ENCODE assay signal across 25 cellular contexts in the genomic region with DNA sequence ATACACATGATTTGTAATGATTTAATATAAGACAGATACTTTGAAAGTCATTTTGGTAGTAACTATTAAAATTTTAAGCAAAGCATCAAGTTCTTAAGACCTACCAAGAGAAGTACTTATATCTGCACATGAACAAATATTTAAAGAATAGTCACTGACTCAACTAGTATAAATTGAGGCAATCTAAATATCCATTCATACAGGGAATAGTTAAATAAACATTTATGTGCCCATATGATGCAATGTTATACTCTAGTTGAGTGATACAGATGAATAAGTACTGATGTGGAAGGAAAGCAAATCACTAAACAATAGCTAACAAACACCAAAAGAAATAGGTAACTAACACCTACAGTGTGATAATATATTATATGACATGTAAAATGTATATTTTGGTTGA.
"Had no signal": no experiment of that assay in that cellular context is flagged by ENCODE, and none has a peak within 500 bp of the region (broad histone marks: within the 10 kb centered on the region; RNA-seq: fewer than 3 reads in every experiment).

No MANE protein-coding gene starts in this region.

- H3K36me3 ChIP-seq: gastrocnemius medialis, lower lobe of right lung, neutrophil, prostate gland, right atrium auricular region, thoracic aorta, tibial nerve, upper lobe of left lung had no signal

- H3K4me3 Mint-ChIP-seq: effector memory CD8-positive, alpha-beta T cell; memory B cell; natural killer cell; neural crest cell; stimulated activated memory B cell treated with anti-CD40 and anti-IgM and Interleukin-4, amounts not matched to agents 10 μg/mL and 1 μg/mL and 100 μg/mL, for 72 hours had no signal

- ATAC-seq: effector memory CD8-positive, alpha-beta T cell; esophagus mucosa; gastrocnemius medialis; left ventricle myocardium superior; lower lobe of right lung; natural killer cell; sciatic nerve; stimulated activated memory B cell treated with anti-CD40 and anti-IgM and Interleukin-4, amounts not matched to agents 10 μg/mL and 1 μg/mL and 100 μg/mL, for 72 hours; stimulated activated naive CD8-positive, alpha-beta T cell treated with anti-CD3 and anti-CD28 coated beads, Interleukin-15, Interleukin-2, amounts not matched to agents 100 U/mL and 50 U/mL, for 24 hours had no signal

- H3K9me3 ChIP-seq: gastrocnemius medialis, lower lobe of right lung, neutrophil, prostate gland, right atrium auricular region, thoracic aorta, tibial nerve, upper lobe of left lung had no signal

- H3K4me1 ChIP-seq: gastrocnemius medialis, lower lobe of right lung, parathyroid adenoma, prostate gland, right atrium auricular region, tibial nerve, upper lobe of left lung had no signal

- H3K27ac ChIP-seq: gastrocnemius medialis, lower lobe of right lung, neutrophil, parathyroid adenoma, prostate gland, right atrium auricular region, thoracic aorta, tibial nerve, upper lobe of left lung had no signal

- H3K27me3 ChIP-seq: gastrocnemius medialis, neutrophil, right atrium auricular region, tibial nerve, upper lobe of left lung had no signal

- H2AFZ ChIP-seq: parathyroid adenoma had no signal

- DNase-seq: cortex of kidney; effector memory CD8-positive, alpha-beta T cell; foreskin fibroblast; gastrocnemius medialis; head of caudate nucleus; left ventricle myocardium superior; lower lobe of right lung; natural killer cell; stimulated activated CD4-positive, alpha-beta T cell treated with anti-CD3 and anti-CD28 coated beads, Interleukin-2, amount 100 ng/mL, for 24 hours; stimulated activated CD4-positive, alpha-beta T cell treated with anti-CD3 and anti-CD28 coated beads, Interleukin-4, amount 100 ng/mL, for 24 hours; stimulated activated naive CD8-positive, alpha-beta T cell treated with anti-CD3 and anti-CD28 coated beads, Interleukin-15, Interleukin-2, amounts not matched to agents 100 U/mL and 50 U/mL, for 24 hours; upper lobe of left lung had no signal

- H3K4me1 Mint-ChIP-seq: memory B cell; natural killer cell; neural crest cell; stimulated activated memory B cell treated with anti-CD40 and anti-IgM and Interleukin-4, amounts not matched to agents 10 μg/mL and 1 μg/mL and 100 μg/mL, for 72 hours had no signal

- H3K9ac ChIP-seq: parathyroid adenoma had no signal

- H3K27me3 Mint-ChIP-seq: effector memory CD8-positive, alpha-beta T cell; memory B cell; stimulated activated memory B cell treated with anti-CD40 and anti-IgM and Interleukin-4, amounts not matched to agents 10 μg/mL and 1 μg/mL and 100 μg/mL, for 72 hours had no signal

- H3K27ac Mint-ChIP-seq: effector memory CD8-positive, alpha-beta T cell; memory B cell; natural killer cell; stimulated activated memory B cell treated with anti-CD40 and anti-IgM and Interleukin-4, amounts not matched to agents 10 μg/mL and 1 μg/mL and 100 μg/mL, for 72 hours had no signal

- H3K4me3 ChIP-seq: gastrocnemius medialis, lower lobe of right lung, prostate gland, right atrium auricular region, thoracic aorta, tibial nerve, upper lobe of left lung had no signal

- FAIRE-seq: keratinocyte, urothelium cell line had no signal

- H3K79me2 ChIP-seq: parathyroid adenoma had no signal

- H3K9me3 Mint-ChIP-seq: stimulated activated memory B cell treated with anti-CD40 and anti-IgM and Interleukin-4, amounts not matched to agents 10 μg/mL and 1 μg/mL and 100 μg/mL, for 72 hours had no signal
